ENCODE assay signal across 24 cellular contexts in the genomic region with DNA sequence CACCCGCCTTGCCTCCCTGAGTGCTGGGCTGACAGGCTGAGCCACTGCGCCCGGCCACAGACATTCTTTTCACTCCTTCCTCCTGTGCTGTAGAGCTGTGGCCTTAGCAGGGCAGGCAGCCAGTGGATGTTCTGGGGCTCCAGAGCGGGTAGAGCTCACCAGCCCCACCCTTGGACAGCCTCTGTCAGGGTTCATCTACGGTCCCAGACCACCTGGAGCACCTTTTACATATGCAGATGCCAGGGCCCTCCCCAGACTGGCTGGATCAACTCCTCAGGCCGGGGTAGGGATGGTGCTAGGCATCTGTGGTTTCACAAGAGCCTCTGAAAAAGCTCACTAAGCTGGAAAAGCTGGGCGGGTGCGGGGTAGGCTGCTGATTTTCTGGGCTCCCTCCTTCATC. TPM values are rescaled to one million over a fixed set of nuclear protein-coding genes. Genes with fewer than 3 reads are reported as not detected.
"Had no signal": no experiment of that assay in that cellular context is flagged by ENCODE, and none has a peak within 500 bp of the region (broad histone marks: within the 10 kb centered on the region; RNA-seq: fewer than 3 reads in every experiment).

No MANE protein-coding gene starts in this region.

- DNase-seq: activated CD4-positive, alpha-beta T cell treated with anti-CD3 and anti-CD28 coated beads for 48 hours; activated CD4-positive, alpha-beta T cell treated with anti-CD3 and anti-CD28 coated beads, Interleukin-2, amount 50 U/mL, for 48 hours; activated CD8-positive, alpha-beta memory T cell treated with anti-CD3 and anti-CD28 coated beads for 24 hours; activated effector memory CD4-positive, alpha-beta T cell treated with Interleukin-2 at 50 U/mL for 16 hours; activated naive CD4-positive, alpha-beta T cell treated with Interleukin-2 at 50 U/mL for 16 hours; brain microvascular endothelial cell; cortex of kidney; effector memory CD8-positive, alpha-beta T cell; erythroblast; hippocampal formation; lower lobe of right lung; mesenchymal stem cell; naive thymus-derived CD8-positive, alpha-beta T cell; stimulated activated naive CD4-positive, alpha-beta T cell treated with Interleukin-2 at 50 U/mL for 16 hours; T-helper 9 cell had no signal

- ATAC-seq: activated CD4-positive, CD25-positive, alpha-beta regulatory T cell treated with anti-CD3 and anti-CD28 coated beads, Interleukin-2, amount 50 U/mL, for 24 hours; effector memory CD8-positive, alpha-beta T cell; gastroesophageal sphincter; left lung; lower lobe of right lung; naive thymus-derived CD8-positive, alpha-beta T cell; right cardiac atrium had no signal

- H3K36me3 Mint-ChIP-seq: activated naive CD8-positive, alpha-beta T cell had no signal

- H3K27me3 ChIP-seq: ascending aorta, brain microvascular endothelial cell, gastroesophageal sphincter, left lung, tibial nerve had no signal

- H3K9me3 ChIP-seq: ascending aorta, gastroesophageal sphincter, left lung, lower lobe of right lung, tibial nerve had no signal

- H3K27ac ChIP-seq: ascending aorta, brain microvascular endothelial cell, gastroesophageal sphincter, left lung, lower lobe of right lung, tibial nerve, VCaP had no signal

- H3K9me3 Mint-ChIP-seq: effector memory CD8-positive, alpha-beta T cell; naive thymus-derived CD8-positive, alpha-beta T cell; neural crest cell had no signal

- H3K4me3 Mint-ChIP-seq: activated naive CD8-positive, alpha-beta T cell; effector memory CD8-positive, alpha-beta T cell; naive thymus-derived CD8-positive, alpha-beta T cell; neural crest cell had no signal

- H3K27ac Mint-ChIP-seq: activated naive CD8-positive, alpha-beta T cell had no signal

- H3K4me3 ChIP-seq: ascending aorta, gastroesophageal sphincter, left lung, lower lobe of right lung, tibial nerve had no signal

- H3K27me3 Mint-ChIP-seq: activated naive CD8-positive, alpha-beta T cell; effector memory CD8-positive, alpha-beta T cell; naive thymus-derived CD8-positive, alpha-beta T cell had no signal

RNA-seq across cellular contexts. Expression of a gene that starts 26.7 kb away (rescaled TPM):
- total RNA-seq: naive thymus-derived CD8-positive, alpha-beta T cell had no signal
